ENCODE assay signal across 8 cellular contexts in genomic region chr20:25057234-25058050, GRCh38. TPM values are rescaled to one million over a fixed set of nuclear protein-coding genes. Genes with fewer than 3 reads are reported as not detected.
A peak's percentile ranks its signal among the peaks of the same experiment; 100 is the strongest.
DNase-seq lines count a peak whose midpoint lies in the region; ATAC-seq, FAIRE-seq and TF ChIP-seq lines count a peak whose summit lies in the region.

No MANE protein-coding gene starts in this region.

- H3K79me2 ChIP-seq in HepG2 (ENCODE audit: insufficient read depth, low read length): no peaks in the 10 kb centered on the region

- peaks cover 92% of the 10 kb centered on the region for H3K4me1 ChIP-seq in HepG2 (ENCODE audit: insufficient read depth, low read length)

- FAIRE-seq in GM12892 (lab: Jason Lieb, UNC) (peak; percentile 80), HepG2 (lab: Jason Lieb, UNC) (no peak)

- TF ChIP-seq RAD21 in HepG2 (CRISPR knock-in tag; IDR thresholded peaks at IDR 0.05): peak; percentile 54

- in situ Hi-C loops in HepG2 (cut with HindIII; ENCODE audit: extremely low pct_ligation_motif_present, low pct_unique_long_range_greater_than_20kb): no loop called here

- H3K27ac ChIP-seq in HepG2 (ENCODE audit: extremely low read length, insufficient read depth, low read length): peak overlapping the region; percentile 6

- no peaks in the 10 kb centered on the region for H3K36me3 ChIP-seq in HepG2 (replicated peaks in 1 of 2; ENCODE audit: control insufficient read depth in 1 of 2, insufficient read depth in 2 of 2, low read length in 2 of 2)

- CTCF ChIA-PET in HEK293T (lab: Yijun Ruan, JAX) (no interaction called here), HepG2 (lab: Yijun Ruan, JAX; ENCODE audit: low intra/inter-chr PET ratio, low total read pairs) (no interaction called here)

- no TSS peak for BruUV-seq in HepG2 (replicated peaks; lab: Mats Ljungman, UMichigan)

- intact Hi-C loops in HepG2 (cut with micrococcal nuclease; ENCODE audit: unreplicated experiment): loop anchor here (1.0 to 5.0 kb wide), 2 partner anchors 8 to 40 kb away; no protein-coding TSS in a partner anchor

- ATAC-seq in HepG2: peak; percentile 66

- TF ChIP-seq EP300 in HepG2 (IDR thresholded peaks at IDR 0.05; ENCODE audit: low read depth in 2 of 2, low read length in 2 of 2) (no peak; a peak in 1 of 4 replicates), HepG2 (CRISPR knock-in tag; IDR thresholded peaks at IDR 0.05; ENCODE audit: borderline replicate concordance) (0 out of 2 replicates have a peak, but pooled peaks have one; percentile 5)

- H3K4me3 ChIP-seq in choroid plexus epithelial cell (ENCODE audit: low read depth, low read length) (peak overlapping the region; percentile 66), HepG2 (replicated peaks in 1 of 3; ENCODE audit: insufficient read depth in 1 of 3, low read depth in 2 of 3, low read length in 3 of 3) (peak overlapping the region; percentile 64 to 82 (median 67))

- WGBS in HepG2 (ENCODE audit: low lambda C conversion rate): under 1% methylated on average over 29 of the region's 86 CpGs

- H2AFZ ChIP-seq in HepG2 (ENCODE audit: low read length): no peak overlapping the region

- peak; percentile 63 for DNase-seq in GM12892 (ENCODE audit: insufficient read length)
- DNase-seq in HEK293T (ENCODE audit: extremely low spot score): peak; percentile 54
- peak; percentile 49 for DNase-seq in MV-4-11 (lab: John Stamatoyannopoulos, UW)
- peak; percentile 59 to 62 for DNase-seq in activated CD4-positive, alpha-beta T cell treated with anti-CD3 and anti-CD28 coated beads for 24 hours (ENCODE audit: low read depth in 2 of 2)
- peak; percentile 53 for DNase-seq in choroid plexus epithelial cell (ENCODE audit: low read depth)
- DNase-seq in HepG2 (ENCODE audit: low spot score): no peak
- peak; percentile 76 for DNase-seq in stimulated activated CD4-positive, alpha-beta T cell treated with anti-CD3 and anti-CD28 coated beads, Interleukin-4, amount 100 ng/mL, for 24 hours
- DNase-seq in NCI-H1694 treated with DMSO at 0.1 percent for 48 hours (lab: John Stamatoyannopoulos, UW): no peak

- TF ChIP-seq CTCF in choroid plexus epithelial cell (conservative IDR thresholded peaks at IDR 0.05; ENCODE audit: low read depth, low read length): no peak
- TF ChIP-seq CTCF in HepG2 (CRISPR knock-in tag; IDR thresholded peaks at IDR 0.05): no peak

- peak overlapping the region; percentile 67 for H3K9ac ChIP-seq in HepG2 (ENCODE audit: insufficient read depth, low read depth, low read length)

- POLR2A ChIA-PET in HEK293T (lab: Yijun Ruan, JAX): interaction anchor here (1.2 kb wide), 1 partner anchor 61 kb away, joined by 4 read pairs; no protein-coding TSS in a partner anchor
- POLR2A ChIA-PET in HepG2 (lab: Yijun Ruan, JAX): interaction anchor here (0.7 to 7.7 kb wide), 7 partner anchors 24 to 69 kb away, joined by 3 to 77 read pairs (median 4); partner anchors contain the start of gene APMAP

- H3K4me2 ChIP-seq in HepG2 (ENCODE audit: low read depth, low read length): peak overlapping the region; percentile 91

- H3K27me3 ChIP-seq in HepG2 (ENCODE audit: control insufficient read depth in 1 of 2, insufficient read depth in 2 of 2, low read length in 2 of 2): peaks cover 0 to 29% of the 10 kb centered on the region in 2 experiments; a peak in 4 of 5 replicates

- no peaks in the 10 kb centered on the region; the same call in 1 of the 2 replicates for H4K20me1 ChIP-seq in HepG2 (ENCODE audit: insufficient read depth, low read length)

- no peaks in the 10 kb centered on the region for H3K9me3 ChIP-seq in HepG2 (ENCODE audit: low read length)

- no peak; the same call in 1 of the 2 replicates for TF ChIP-seq POLR2A in GM12892 (IDR thresholded peaks at IDR 0.05; ENCODE audit: low read depth, low read length)
- peak in 1 of 2 experiments; percentile 62; a peak in 2 of 4 replicates for TF ChIP-seq POLR2A in HepG2 (IDR thresholded peaks at IDR 0.05; ENCODE audit: insufficient read depth in 1 of 2, low read depth in 2 of 2, low read length in 2 of 2)

TF ChIP-seq in HEK293T, 16 proteins besides CTCF, POLR2A, EP300 and RAD21 (continues in another document):
- TF ChIP-seq SP1 (IDR thresholded peaks at IDR 0.05) (no peak), NFRKB (IDR thresholded peaks at IDR 0.05) (no peak), L3MBTL2 (conservative IDR thresholded peaks at IDR 0.05) (no peak; the same call in 1 of the 2 replicates), FOXK2 (IDR thresholded peaks at IDR 0.05) (no peak), FOXM1 (IDR thresholded peaks at IDR 0.05; ENCODE audit: borderline replicate concordance) (no peak), BHLHE40 (IDR thresholded peaks at IDR 0.05; ENCODE audit: borderline replicate concordance) (no peak), FOXA1 (IDR thresholded peaks at IDR 0.05) (no peak), ARNT (IDR thresholded peaks at IDR 0.05) (no peak), ELF4 (IDR thresholded peaks at IDR 0.05) (no peak), HDGF (IDR thresholded peaks at IDR 0.05; ENCODE audit: borderline replicate concordance) (no peak), TARDBP (IDR thresholded peaks at IDR 0.05) (no peak)

TF ChIP-seq in HepG2, 621 proteins besides CTCF, POLR2A, EP300 and RAD21 (continues in another document):
- TF ChIP-seq, protein P1, sequence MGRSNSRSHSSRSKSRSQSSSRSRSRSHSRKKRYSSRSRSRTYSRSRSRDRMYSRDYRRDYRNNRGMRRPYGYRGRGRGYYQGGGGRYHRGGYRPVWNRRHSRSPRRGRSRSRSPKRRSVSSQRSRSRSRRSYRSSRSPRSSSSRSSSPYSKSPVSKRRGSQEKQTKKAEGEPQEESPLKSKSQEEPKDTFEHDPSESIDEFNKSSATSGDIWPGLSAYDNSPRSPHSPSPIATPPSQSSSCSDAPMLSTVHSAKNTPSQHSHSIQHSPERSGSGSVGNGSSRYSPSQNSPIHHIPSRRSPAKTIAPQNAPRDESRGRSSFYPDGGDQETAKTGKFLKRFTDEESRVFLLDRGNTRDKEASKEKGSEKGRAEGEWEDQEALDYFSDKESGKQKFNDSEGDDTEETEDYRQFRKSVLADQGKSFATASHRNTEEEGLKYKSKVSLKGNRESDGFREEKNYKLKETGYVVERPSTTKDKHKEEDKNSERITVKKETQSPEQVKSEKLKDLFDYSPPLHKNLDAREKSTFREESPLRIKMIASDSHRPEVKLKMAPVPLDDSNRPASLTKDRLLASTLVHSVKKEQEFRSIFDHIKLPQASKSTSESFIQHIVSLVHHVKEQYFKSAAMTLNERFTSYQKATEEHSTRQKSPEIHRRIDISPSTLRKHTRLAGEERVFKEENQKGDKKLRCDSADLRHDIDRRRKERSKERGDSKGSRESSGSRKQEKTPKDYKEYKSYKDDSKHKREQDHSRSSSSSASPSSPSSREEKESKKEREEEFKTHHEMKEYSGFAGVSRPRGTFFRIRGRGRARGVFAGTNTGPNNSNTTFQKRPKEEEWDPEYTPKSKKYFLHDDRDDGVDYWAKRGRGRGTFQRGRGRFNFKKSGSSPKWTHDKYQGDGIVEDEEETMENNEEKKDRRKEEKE (IDR thresholded peaks at IDR 0.05): no peak

RNA-seq across cellular contexts. Expression of gene ACSS1, which starts 0.5 kb away (rescaled TPM):
- 15.1 TPM for polyA plus RNA-seq in GM12892 (2012; ENCODE audit: missing spikeins)
- 38.2 and 41.6 TPM in 2 replicates for total RNA-seq in HepG2 (2016; rRNA removed; fragmentation: Illumina TruSeq; extraction: Trizol)
- total RNA-seq in HepG2 (2016; cell fraction: cytosol; rRNA removed; fragmentation: Illumina TruSeq; extraction: Trizol; ENCODE audit: low read depth): 8.4 and 9.3 TPM in 2 replicates
- 34.8 and 43.4 TPM in 2 replicates for total RNA-seq in HepG2 (2016; cell fraction: insoluble cytoplasmic fraction; rRNA removed; fragmentation: Illumina TruSeq; extraction: Trizol)
- 13.0 and 13.5 TPM in 2 replicates for total RNA-seq in HepG2 (2016; cell fraction: membrane; rRNA removed; fragmentation: Illumina TruSeq; extraction: Trizol)
- 42.3 and 48.2 TPM in 2 replicates for total RNA-seq in HepG2 (2016; cell fraction: nucleus; rRNA removed; fragmentation: Illumina TruSeq; extraction: Trizol)
- polyA plus RNA-seq in HepG2 (2011; rRNA removed): 15.2 and 23.3 TPM in 2 replicates
- polyA plus RNA-seq in HepG2 (2011; cell fraction: cytosol; rRNA removed): 16.5 and 17.1 TPM in 2 replicates
- polyA plus RNA-seq in HepG2 (2011; cell fraction: nucleus; rRNA removed): 43.9 and 56.8 TPM in 2 replicates
- polyA plus RNA-seq in HepG2 (2012): 4.3 and 9.3 TPM in 2 replicates
- 3.2 and 3.4 TPM in 2 replicates for polyA plus RNA-seq in HepG2 (2016; cell fraction: cytosol; fragmentation: Illumina TruSeq; extraction: Trizol; ENCODE audit: low read depth)
- 47.8 and 50.2 TPM in 2 replicates for polyA plus RNA-seq in HepG2 (2016; cell fraction: insoluble cytoplasmic fraction; fragmentation: Illumina TruSeq; extraction: Trizol; ENCODE audit: low read depth)
- 9.9 TPM in 2 replicates for polyA plus RNA-seq in HepG2 (2016; cell fraction: membrane; fragmentation: Illumina TruSeq; extraction: Trizol; ENCODE audit: low read depth)
- 98.7 and 99.6 TPM in 2 replicates for polyA plus RNA-seq in HepG2 (2016; cell fraction: nucleus; fragmentation: Illumina TruSeq; extraction: Trizol; ENCODE audit: insufficient read depth, low read depth)
- 0.07 and 45.1 TPM in 2 replicates for polyA minus RNA-seq in HepG2 (2011; rRNA and poly(A)+ RNA removed; ENCODE audit: low replicate concordance)
- 11.7 and 16.0 TPM in 2 replicates for polyA minus RNA-seq in HepG2 (2011; cell fraction: cytosol; rRNA and poly(A)+ RNA removed)
- polyA minus RNA-seq in HepG2 (2011; cell fraction: nucleus; rRNA and poly(A)+ RNA removed): 13.9 and 19.8 TPM in 2 replicates

RNA-seq across cellular contexts. Expression of gene VSX1, which starts 24.5 kb away (rescaled TPM):
- not detected for polyA plus RNA-seq in GM12892 (2012; ENCODE audit: missing spikeins)
- not detected in 2 replicates for total RNA-seq in HepG2 (2016; rRNA removed; fragmentation: Illumina TruSeq; extraction: Trizol)
- not detected in 2 replicates for total RNA-seq in HepG2 (2016; cell fraction: cytosol; rRNA removed; fragmentation: Illumina TruSeq; extraction: Trizol; ENCODE audit: low read depth)
- total RNA-seq in HepG2 (2016; cell fraction: insoluble cytoplasmic fraction; rRNA removed; fragmentation: Illumina TruSeq; extraction: Trizol): not detected in 2 replicates
- not detected in 2 replicates for total RNA-seq in HepG2 (2016; cell fraction: membrane; rRNA removed; fragmentation: Illumina TruSeq; extraction: Trizol)
- total RNA-seq in HepG2 (2016; cell fraction: nucleus; rRNA removed; fragmentation: Illumina TruSeq; extraction: Trizol): not detected in 2 replicates
- polyA plus RNA-seq in HepG2 (2011; rRNA removed): 0.04 and 0.05 TPM in 2 replicates
- polyA plus RNA-seq in HepG2 (2011; cell fraction: cytosol; rRNA removed): not detected in 2 replicates
- polyA plus RNA-seq in HepG2 (2011; cell fraction: nucleus; rRNA removed): 0.06 and 0.14 TPM in 2 replicates
- not detected in 2 replicates for polyA plus RNA-seq in HepG2 (2012)
- polyA plus RNA-seq in HepG2 (2016; cell fraction: cytosol; fragmentation: Illumina TruSeq; extraction: Trizol; ENCODE audit: low read depth): not detected in 2 replicates
- not detected in 2 replicates for polyA plus RNA-seq in HepG2 (2016; cell fraction: insoluble cytoplasmic fraction; fragmentation: Illumina TruSeq; extraction: Trizol; ENCODE audit: low read depth)
- not detected in 2 replicates for polyA plus RNA-seq in HepG2 (2016; cell fraction: membrane; fragmentation: Illumina TruSeq; extraction: Trizol; ENCODE audit: low read depth)
- polyA plus RNA-seq in HepG2 (2016; cell fraction: nucleus; fragmentation: Illumina TruSeq; extraction: Trizol; ENCODE audit: insufficient read depth, low read depth): not detected in 2 replicates
- not detected in 2 replicates for polyA minus RNA-seq in HepG2 (2011; rRNA and poly(A)+ RNA removed; ENCODE audit: low replicate concordance)
- polyA minus RNA-seq in HepG2 (2011; cell fraction: cytosol; rRNA and poly(A)+ RNA removed): not detected in 2 replicates
- 0.75 TPM in 1 of 2 replicates, not detected in the other for polyA minus RNA-seq in HepG2 (2011; cell fraction: nucleus; rRNA and poly(A)+ RNA removed)

Comparison
In these comparisons a context has a peak if more than half of its experiments do, and no peak if none do; other contexts are left out.
1. DNase-seq: peak in GM12892 (single experiment), HEK293T (single experiment), MV-4-11 (single experiment), activated CD4-positive, alpha-beta T cell treated with anti-CD3 and anti-CD28 coated beads for 24 hours (2 of 2), choroid plexus epithelial cell (single experiment) and stimulated activated CD4-positive, alpha-beta T cell treated with anti-CD3 and anti-CD28 coated beads, Interleukin-4, amount 100 ng/mL, for 24 hours (single experiment); none in HepG2 (single experiment) and NCI-H1694 treated with DMSO at 0.1 percent for 48 hours (single experiment).